In genomic region chr7:75738975-75739795, GRCh38 we compare ENCODE assay signal across 8 cellular contexts. TPM values are rescaled to one million over a fixed set of nuclear protein-coding genes. Genes with fewer than 3 reads are reported as not detected.
DNase-seq lines count a peak whose midpoint lies in the region; ATAC-seq and TF ChIP-seq lines count a peak whose summit lies in the region.

No MANE protein-coding gene starts in this region.

- H3K36me3 ChIP-seq in OCI-LY1 (ENCODE audit: insufficient read depth, low read length) (no peaks in the 10 kb centered on the region), mucosa of descending colon (ENCODE audit: low read depth) (no peaks in the 10 kb centered on the region)

- intact Hi-C loops in mucosa of descending colon (cut with DNase I, micrococcal nuclease), result no loop called here

- no peak for TF ChIP-seq CTCF in OCI-LY1 (IDR thresholded peaks at IDR 0.05; ENCODE audit: low read length)
- peak; percentile 11 for TF ChIP-seq CTCF in mucosa of descending colon (IDR thresholded peaks at IDR 0.05)

- no peaks in the 10 kb centered on the region for H3K79me2 ChIP-seq in OCI-LY1 (ENCODE audit: insufficient read depth, low read length)

- H3K4me2 ChIP-seq in OCI-LY1 (ENCODE audit: low read length), result peak overlapping the region; percentile 98

- no peaks in the 10 kb centered on the region for H4K20me1 ChIP-seq in OCI-LY1 (ENCODE audit: insufficient read depth, low read length)

- no peaks in the 10 kb centered on the region for H3F3A ChIP-seq in OCI-LY1 (ENCODE audit: insufficient read depth, low read length)

- peak; percentile 91 for ATAC-seq in GM21529 (IDR thresholded peaks at IDR 0.05; ENCODE audit: unreplicated experiment)
- ATAC-seq in mucosa of descending colon, result peak; percentile 96

- no peak overlapping the region for H3K27ac ChIP-seq in OCI-LY1 (ENCODE audit: low read depth, low read length, poor library complexity, severe bottlenecking)

- no peaks in the 10 kb centered on the region for H3K9me2 ChIP-seq in OCI-LY1 (ENCODE audit: low read depth, low read length)

- DNase-seq in DMS 273 treated with DMSO at 0.1 percent for 48 hours (lab: John Stamatoyannopoulos, UW) (peak; percentile 97), HuH-7.5 (ENCODE audit: low spot score) (peak; percentile 91), activated T-cell treated with anti-CD3 and anti-CD28 coated beads for 1 hour (ENCODE audit: low read depth) (peak; percentile 99), epidermal melanocyte (ENCODE audit: insufficient read length, low spot score) (peak; percentile 98), mucosa of descending colon (peak; percentile 99 to 100 (median 100))
- DNase-seq in stimulated activated CD8-positive, alpha-beta memory T cell treated with anti-CD3 and anti-CD28 coated beads, Interleukin-2, amount 100 ng/mL, for 48 hours (ENCODE audit: low read depth in 2 of 2), result peak; percentile 98

- peak overlapping the region; percentile 76; the same call in 1 of the 2 replicates for H2AFZ ChIP-seq in OCI-LY1 (ENCODE audit: low read length)

- H3K9me3 ChIP-seq in OCI-LY1 (ENCODE audit: low read length) (no peaks in the 10 kb centered on the region), mucosa of descending colon (no peaks in the 10 kb centered on the region)

- H3K4me3 ChIP-seq in OCI-LY1 (ENCODE audit: low read depth, low read length, poor library complexity, severe bottlenecking) (peak overlapping the region; percentile 90), mucosa of descending colon (peak overlapping the region; percentile 73)

- H3K27me3 ChIP-seq in OCI-LY1 (ENCODE audit: insufficient read depth, low read length), result no peaks in the 10 kb centered on the region

- peaks cover 26% of the 10 kb centered on the region for H3K4me1 ChIP-seq in OCI-LY1 (ENCODE audit: insufficient read depth, low read length, severe bottlenecking)
- H3K4me1 ChIP-seq in mucosa of descending colon (ENCODE audit: low read depth), result peaks cover 16% of the 10 kb centered on the region

- peak overlapping the region; percentile 84 for H3K9ac ChIP-seq in OCI-LY1 (ENCODE audit: low read length)

RNA-seq across cellular contexts. Expression of gene HIP1, which starts 0.4 kb away (rescaled TPM):
- total RNA-seq in mucosa of descending colon, result 10 to 100 TPM in 1 of 3 donors, 1 to 10 TPM in 2; 5.7 to 14.2 (median 6.7) TPM

RNA-seq across cellular contexts. Expression of gene CCL26, which starts 32.8 kb away (rescaled TPM):
- 1 to 10 TPM in 1 of 3 donors, under 1 TPM in 1, not detected in 1; 0.84 to 1.1 TPM for total RNA-seq in mucosa of descending colon
